Comparison of ENCODE assay signal across 8 cellular contexts in genomic region chrX:136766785-136767103, GRCh38. TPM values are rescaled to one million over a fixed set of nuclear protein-coding genes. Genes with fewer than 3 reads are reported as not detected.
DNase-seq lines count a peak whose midpoint lies in the region; ATAC-seq and TF ChIP-seq lines count a peak whose summit lies in the region.

No MANE protein-coding gene starts in this region.

- intact Hi-C loops in CD4-positive, alpha-beta memory T cell (cut with micrococcal nuclease), result loop anchor here (1.0 to 5.0 kb wide), 2 partner anchors 9 to 46 kb away; no protein-coding TSS in a partner anchor

- H3K4me3 Mint-ChIP-seq in CD4-positive, alpha-beta memory T cell, result peak overlapping the region; percentile 66 to 81 (median 73)
- peak overlapping the region; percentile 73 for H3K4me3 Mint-ChIP-seq in nephron progenitor cell

- peak overlapping the region in 1 of 2 donors; percentile 41 for H3K4me3 ChIP-seq in CD4-positive, alpha-beta memory T cell (ENCODE audit: low read length in 2 of 2)
- H3K4me3 ChIP-seq in LNCaP clone FGC (ENCODE audit: low read depth, low read length), result peak overlapping the region; percentile 52
- H3K4me3 ChIP-seq in effector memory CD4-positive, alpha-beta T cell (ENCODE audit: insufficient read depth, low read depth, low read length, poor library complexity, severe bottlenecking), result peak overlapping the region; percentile 63

- H3K36me3 ChIP-seq in CD4-positive, alpha-beta memory T cell (ENCODE audit: insufficient read depth, low read length), result no peaks in the 10 kb centered on the region
- no peaks in the 10 kb centered on the region for H3K36me3 ChIP-seq in effector memory CD4-positive, alpha-beta T cell (ENCODE audit: control insufficient read depth, insufficient read depth, low read length)

- H3K4me1 Mint-ChIP-seq in CD4-positive, alpha-beta memory T cell, result peaks cover 34 to 69% (median 49%) of the 10 kb centered on the region in 4 donors
- no peaks in the 10 kb centered on the region for H3K4me1 Mint-ChIP-seq in nephron progenitor cell

- H3K4me1 ChIP-seq in CD4-positive, alpha-beta memory T cell (ENCODE audit: insufficient read depth, low read length), result peaks cover 71% of the 10 kb centered on the region
- peaks cover 12% of the 10 kb centered on the region for H3K4me1 ChIP-seq in effector memory CD4-positive, alpha-beta T cell (ENCODE audit: control insufficient read depth, insufficient read depth, low read length, poor library complexity, severe bottlenecking)

- CTCF ChIA-PET in CD4-positive, alpha-beta memory T cell (lab: Charles Lee; ENCODE audit: partially characterized antibody), result interaction anchor here (0.8 to 1.7 kb wide), 8 partner anchors 9 to 741 kb away, joined by 3 to 5 read pairs (median 3); no protein-coding TSS in a partner anchor

- peak overlapping the region; percentile 51 for H3K27ac ChIP-seq in CD4-positive, alpha-beta memory T cell (ENCODE audit: low read depth, low read length)
- peak overlapping the region; percentile 57 for H3K27ac ChIP-seq in effector memory CD4-positive, alpha-beta T cell (ENCODE audit: insufficient read depth, low read length, poor library complexity, severe bottlenecking)

- TF ChIP-seq CTCF in LNCaP clone FGC (IDR thresholded peaks at IDR 0.05; ENCODE audit: control insufficient read depth, extremely low read depth, insufficient read depth), result no peak
- no peak for TF ChIP-seq CTCF in nephron progenitor cell (IDR thresholded peaks at IDR 0.05)

- no peak for DNase-seq in CD4-positive, alpha-beta memory T cell
- DNase-seq in LNCaP clone FGC (ENCODE audit: low read depth), result no peak
- DNase-seq in effector memory CD4-positive, alpha-beta T cell, result no peak
- DNase-seq in nephron progenitor cell, result no peak
- no peak for DNase-seq in OCI-M2 (lab: John Stamatoyannopoulos, UW; ENCODE audit: unreplicated experiment)
- DNase-seq in Kasumi-1 (lab: John Stamatoyannopoulos, UW), result no peak

- no peaks in the 10 kb centered on the region for H3K9me3 ChIP-seq in CD4-positive, alpha-beta memory T cell (ENCODE audit: control insufficient read depth in 1 of 2, low read length in 2 of 2)
- no peaks in the 10 kb centered on the region for H3K9me3 ChIP-seq in effector memory CD4-positive, alpha-beta T cell (ENCODE audit: control insufficient read depth, low read length)

- H3K9me3 Mint-ChIP-seq in CD4-positive, alpha-beta memory T cell, result no peaks in the 10 kb centered on the region
- peaks cover 55% of the 10 kb centered on the region for H3K9me3 Mint-ChIP-seq in nephron progenitor cell

- no peaks in the 10 kb centered on the region for H3K27me3 Mint-ChIP-seq in CD4-positive, alpha-beta memory T cell
- H3K27me3 Mint-ChIP-seq in nephron progenitor cell (ENCODE audit: low read depth, poor library complexity), result peaks cover 30% of the 10 kb centered on the region

- H3K27me3 ChIP-seq in CD4-positive, alpha-beta memory T cell (ENCODE audit: insufficient read depth, low read length), result no peaks in the 10 kb centered on the region
- no peaks in the 10 kb centered on the region for H3K27me3 ChIP-seq in effector memory CD4-positive, alpha-beta T cell (replicated peaks; ENCODE audit: control insufficient read depth, insufficient read depth, low read length, poor library complexity, severe bottlenecking)

- H3K27ac Mint-ChIP-seq in CD4-positive, alpha-beta memory T cell, result peak overlapping the region; percentile 6 to 80 (median 68)
- no peak overlapping the region for H3K27ac Mint-ChIP-seq in nephron progenitor cell

- POLR2A ChIA-PET in CD4-positive, alpha-beta memory T cell (lab: Charles Lee; ENCODE audit: partially characterized antibody), result interaction anchor here (0.9 to 6.4 kb wide), 10 partner anchors 9 to 157 kb away, joined by 3 to 66 read pairs (median 4); partner anchors contain the start of genes ARHGEF6 and RBMX

- peaks cover 6 to 25% of the 10 kb centered on the region in 2 donors for H3K36me3 Mint-ChIP-seq in CD4-positive, alpha-beta memory T cell
- H3K36me3 Mint-ChIP-seq in nephron progenitor cell (ENCODE audit: low read depth), result no peaks in the 10 kb centered on the region

- ATAC-seq in GM21526 (IDR thresholded peaks at IDR 0.05; ENCODE audit: low FRiP score, unreplicated experiment) (no peak), HG03521 (IDR thresholded peaks at IDR 0.05; ENCODE audit: unreplicated experiment) (no peak)

RNA-seq across cellular contexts. Expression of gene ARHGEF6, which starts 14.0 kb away (rescaled TPM):
- total RNA-seq in CD4-positive, alpha-beta memory T cell, result 10 to 100 TPM; 81.3 to 83.4 TPM
- polyA plus RNA-seq in CD4-positive, alpha-beta memory T cell, result 10 to 100 TPM; 77.7 to 86.1 TPM
